Comparison of ENCODE assay signal across 9 cellular contexts in genomic region chr5:61409568-61409967, GRCh38.
DNase-seq lines count a peak whose midpoint lies in the region; ATAC-seq and TF ChIP-seq lines count a peak whose summit lies in the region.
"Had no signal": no experiment of that assay in that cellular context is flagged by ENCODE, and none has a peak within 500 bp of the region (broad histone marks: within the 10 kb centered on the region; RNA-seq: fewer than 3 reads in every experiment).

No MANE protein-coding gene starts in this region.

- H3K27ac Mint-ChIP-seq in HFFc6 = peak overlapping the region; percentile 93
- H3K27ac Mint-ChIP-seq in activated naive CD4-positive, alpha-beta T cell treated with anti-CD3 and anti-CD28 coated beads, Interleukin-2, amount 50 U/mL, for 72 hours = no peak overlapping the region

- no peak for TF ChIP-seq POLR2A in thyroid gland (IDR thresholded peaks at IDR 0.05)

- H3K27me3 Mint-ChIP-seq in HFFc6 (ENCODE audit: insufficient read depth) = peaks cover 8% of the 10 kb centered on the region

- peak; percentile 95 for DNase-seq in HFFc6
- DNase-seq in amniotic stem cell (lab: John Stamatoyannopoulos, UW) = peak; percentile 45
- DNase-seq in kidney epithelial cell (ENCODE audit: low read depth) = peak; percentile 96
- DNase-seq in thyroid gland = peak; percentile 38 to 54
- DNase-seq in activated naive CD4-positive, alpha-beta T cell treated with anti-CD3 and anti-CD28 coated beads, Interleukin-2, amount 50 U/mL, for 72 hours (ENCODE audit: low spot score in 2 of 2) = no peak
- DNase-seq in NCI-H1092 (lab: John Stamatoyannopoulos, UW) = no peak
- no peak for DNase-seq in NCI-H128 (lab: John Stamatoyannopoulos, UW; ENCODE audit: unreplicated experiment)

- H3K4me3 Mint-ChIP-seq in HFFc6 = peak overlapping the region; percentile 86

- H3K27ac ChIP-seq in thyroid gland = peak overlapping the region; percentile 58 to 75 (median 67)

- no peaks in the 10 kb centered on the region for H3K27me3 ChIP-seq in kidney epithelial cell (ENCODE audit: control insufficient read depth, insufficient read depth, low read length)
- no peaks in the 10 kb centered on the region for H3K27me3 ChIP-seq in thyroid gland

- peaks cover 17 to 31% of the 10 kb centered on the region in 2 donors for H3K4me1 ChIP-seq in thyroid gland

- peaks cover 62% of the 10 kb centered on the region for H3K4me1 Mint-ChIP-seq in HFFc6 (ENCODE audit: low read depth)

- H3K9me3 Mint-ChIP-seq in HFFc6 = no peaks in the 10 kb centered on the region
- H3K9me3 Mint-ChIP-seq in activated naive CD4-positive, alpha-beta T cell treated with anti-CD3 and anti-CD28 coated beads, Interleukin-2, amount 50 U/mL, for 72 hours = no peaks in the 10 kb centered on the region
- H3K9me3 Mint-ChIP-seq: stimulated activated naive CD8-positive, alpha-beta T cell treated with anti-CD3 and anti-CD28 coated beads, Interleukin-15, Interleukin-2, amounts not matched to agents 100 ng/mL and 50 ng/mL, for 24 hours had no signal

- ATAC-seq in activated naive CD4-positive, alpha-beta T cell treated with anti-CD3 and anti-CD28 coated beads, Interleukin-2, amount 50 U/mL, for 72 hours = no peak
- ATAC-seq in GM18867 (IDR thresholded peaks at IDR 0.05; ENCODE audit: unreplicated experiment) = no peak

- no peaks in the 10 kb centered on the region for H3K36me3 ChIP-seq in kidney epithelial cell (ENCODE audit: control insufficient read depth, insufficient read depth, low read length)
- no peaks in the 10 kb centered on the region for H3K36me3 ChIP-seq in thyroid gland

- H3K4me3 ChIP-seq in kidney epithelial cell (ENCODE audit: low read depth, low read length) (no peak overlapping the region), thyroid gland (replicated peaks in 1 of 3) (no peak overlapping the region)

- peaks cover 13% of the 10 kb centered on the region; the same call in 1 of the 2 replicates for H3K36me3 Mint-ChIP-seq in HFFc6 (ENCODE audit: low read depth)
- no peaks in the 10 kb centered on the region for H3K36me3 Mint-ChIP-seq in activated naive CD4-positive, alpha-beta T cell treated with anti-CD3 and anti-CD28 coated beads, Interleukin-2, amount 50 U/mL, for 72 hours

- no peaks in the 10 kb centered on the region for H3K9me3 ChIP-seq in thyroid gland

- TF ChIP-seq CTCF in HFFc6 (IDR thresholded peaks at IDR 0.05) (no peak), kidney epithelial cell (IDR thresholded peaks at IDR 0.05; ENCODE audit: insufficient read depth, low read length, poor library complexity, severe bottlenecking) (no peak), thyroid gland (IDR thresholded peaks at IDR 0.05) (no peak)

- intact Hi-C loops in thyroid gland (cut with DNase I) = loop anchor here (5.0 kb wide), 1 partner anchor 77 kb away; the partner anchor contains the start of gene ZSWIM6

- WGBS in thyroid gland, 2 donors = 24% methylated on average over 2 of the region's 2 CpGs

Comparison
In these comparisons a context has a peak if more than half of its experiments do, and no peak if none do; other contexts are left out.
1. DNase-seq: peak in HFFc6 (single experiment), amniotic stem cell (single experiment), kidney epithelial cell (single experiment) and thyroid gland (2 of 2); none in activated naive CD4-positive, alpha-beta T cell treated with anti-CD3 and anti-CD28 coated beads, Interleukin-2, amount 50 U/mL, for 72 hours (0 of 2), NCI-H1092 (single experiment) and NCI-H128 (single experiment).